3 cellular contexts compared by ENCODE assay signal in genomic region chr2:161876416-161876815, GRCh38.
"Had no signal": no experiment of that assay in that cellular context is flagged by ENCODE, and none has a peak within 500 bp of the region (broad histone marks: within the 10 kb centered on the region; RNA-seq: fewer than 3 reads in every experiment).

No MANE protein-coding gene starts in this region.

- DNase-seq: GDM1, GF-D8 had no signal

- H3K4me3 ChIP-seq: GM12878 had no signal
